ENCODE assay signal across 14 cellular contexts in the genomic region with DNA sequence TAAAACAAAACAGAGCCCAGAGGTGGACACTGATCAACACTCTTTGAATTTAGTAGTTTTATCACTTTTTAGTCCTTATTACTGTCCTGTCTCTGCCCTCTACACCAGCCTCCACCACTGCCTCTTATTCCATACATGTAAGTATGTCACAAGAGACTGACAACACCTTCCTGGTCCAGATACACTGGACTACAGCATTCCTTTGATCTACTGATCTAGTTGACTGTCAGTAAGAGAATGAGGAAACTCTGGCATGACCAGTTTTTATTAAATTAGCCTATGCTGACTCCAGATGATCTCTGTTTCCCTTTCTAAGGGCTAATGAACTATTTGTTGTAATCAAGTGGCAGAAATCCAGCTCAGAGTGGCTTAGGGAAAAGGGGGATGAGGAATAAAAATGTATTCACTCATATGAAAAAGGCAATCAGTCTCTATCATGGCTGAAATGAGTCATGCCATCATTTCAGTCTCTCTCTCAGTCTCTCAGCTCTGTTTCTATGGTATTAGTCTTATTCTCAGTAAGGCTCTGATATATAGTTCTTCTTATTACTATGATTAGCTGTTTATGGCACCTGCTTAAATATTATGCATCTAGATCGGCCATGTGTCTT. TPM values are rescaled to one million over a fixed set of nuclear protein-coding genes. Genes with fewer than 3 reads are reported as not detected.
DNase-seq lines count a peak whose midpoint lies in the region; ATAC-seq and TF ChIP-seq lines count a peak whose summit lies in the region.
"Had no signal": no experiment of that assay in that cellular context is flagged by ENCODE, and none has a peak within 500 bp of the region (broad histone marks: within the 10 kb centered on the region; RNA-seq: fewer than 3 reads in every experiment).

No MANE protein-coding gene starts in this region.

- intact Hi-C loops in lower lobe of right lung (cut with DNase I): no loop called here
- intact Hi-C loops in Calu3 (cut with micrococcal nuclease; ENCODE audit: unreplicated experiment): no loop called here
- intact Hi-C loops in Right ventricle myocardium superior (cut with DNase I): no loop called here

- DNase-seq in activated CD8-positive, alpha-beta memory T cell treated with anti-CD3 and anti-CD28 coated beads for 24 hours: peak; percentile 11
- DNase-seq in activated CD8-positive, alpha-beta memory T cell treated with anti-CD3 and anti-CD28 coated beads, Interleukin-2, amount 50 U/mL, for 4 hours: no peak
- DNase-seq in lower lobe of right lung (no peak), suprapubic skin (ENCODE audit: low spot score in 2 of 2) (no peak), Calu3 (no peak), Right ventricle myocardium superior (no peak)
- DNase-seq: aorta, KBM-7, NCI-H2029, NCI-H82, nephron progenitor cell had no signal

- H3K9me3 ChIP-seq in lower lobe of right lung (no peaks in the 10 kb centered on the region), suprapubic skin (no peaks in the 10 kb centered on the region)

- H3K36me3 ChIP-seq in lower lobe of right lung (no peaks in the 10 kb centered on the region), suprapubic skin (no peaks in the 10 kb centered on the region)
- H3K36me3 ChIP-seq: SJSA1 had no signal

- peaks cover 6% of the 10 kb centered on the region for H3K4me1 Mint-ChIP-seq in activated T-helper 17 cell treated with anti-CD3 and anti-CD28 coated beads, Interleukin-2, amount 50 U/mL, for 72 hours
- peaks cover 21% of the 10 kb centered on the region for H3K4me1 Mint-ChIP-seq in Calu3 (ENCODE audit: low read depth, unreplicated experiment)

- no peaks in the 10 kb centered on the region for H3K36me3 Mint-ChIP-seq in activated T-helper 17 cell treated with anti-CD3 and anti-CD28 coated beads, Interleukin-2, amount 50 U/mL, for 72 hours (ENCODE audit: low read depth)
- peaks cover 1% of the 10 kb centered on the region for H3K36me3 Mint-ChIP-seq in Calu3 (ENCODE audit: insufficient read depth, unreplicated experiment)

- TF ChIP-seq CTCF in lower lobe of right lung (IDR thresholded peaks at IDR 0.05): no peak
- no peak for TF ChIP-seq CTCF in suprapubic skin (IDR thresholded peaks at IDR 0.05)
- TF ChIP-seq CTCF in Calu3 (IDR thresholded peaks at IDR 0.05; ENCODE audit: unreplicated experiment): no peak

- ATAC-seq in activated T-helper 17 cell treated with anti-CD3 and anti-CD28 coated beads, Interleukin-2, amount 50 U/mL, for 72 hours (replicated peaks): peak; percentile 92
- ATAC-seq in lower lobe of right lung (no peak), GM21529 (IDR thresholded peaks at IDR 0.05; ENCODE audit: unreplicated experiment) (no peak), Right ventricle myocardium superior (ENCODE audit: poor library complexity) (no peak)

- CTCF ChIA-PET in Calu3 (lab: Charles Lee): interaction anchor here (0.5 to 1.2 kb wide), 6 partner anchors 8 to 160 kb away, joined by 3 to 6 read pairs (median 4); no protein-coding TSS in a partner anchor

- H3K4me3 ChIP-seq in lower lobe of right lung (no peak overlapping the region), suprapubic skin (no peak overlapping the region)
- H3K4me3 ChIP-seq: SJSA1 had no signal

- no peak overlapping the region for H3K4me3 Mint-ChIP-seq in activated T-helper 17 cell treated with anti-CD3 and anti-CD28 coated beads, Interleukin-2, amount 50 U/mL, for 72 hours
- H3K4me3 Mint-ChIP-seq in Calu3 (ENCODE audit: low read depth, unreplicated experiment): no peak overlapping the region
- H3K4me3 Mint-ChIP-seq: nephron progenitor cell had no signal

- H3K4me1 ChIP-seq in lower lobe of right lung (peaks cover 46% of the 10 kb centered on the region), suprapubic skin (peaks cover 52% of the 10 kb centered on the region)

- no peaks in the 10 kb centered on the region for H3K27me3 ChIP-seq in lower lobe of right lung (ENCODE audit: low read depth)
- H3K27me3 ChIP-seq in suprapubic skin: no peaks in the 10 kb centered on the region
- H3K27me3 ChIP-seq: SJSA1 had no signal

- no peak for TF ChIP-seq POLR2A in suprapubic skin (IDR thresholded peaks at IDR 0.05)

- WGBS in suprapubic skin: 66% methylated on average over 1 of the region's 1 CpG

- peak overlapping the region; percentile 43 for H3K27ac Mint-ChIP-seq in activated T-helper 17 cell treated with anti-CD3 and anti-CD28 coated beads, Interleukin-2, amount 50 U/mL, for 72 hours
- no peak overlapping the region for H3K27ac Mint-ChIP-seq in Calu3 (ENCODE audit: unreplicated experiment)
- H3K27ac Mint-ChIP-seq: nephron progenitor cell had no signal

- no peaks in the 10 kb centered on the region for H3K9me3 Mint-ChIP-seq in activated T-helper 17 cell treated with anti-CD3 and anti-CD28 coated beads, Interleukin-2, amount 50 U/mL, for 72 hours
- H3K9me3 Mint-ChIP-seq in Calu3 (ENCODE audit: low read depth, unreplicated experiment): no peaks in the 10 kb centered on the region
- H3K9me3 Mint-ChIP-seq: nephron progenitor cell had no signal

- BruUV-seq in Calu3 (replicated peaks; lab: Mats Ljungman, UMichigan): no TSS peak

- H3K27ac ChIP-seq in lower lobe of right lung: peak overlapping the region; percentile 13
- peak overlapping the region; percentile 54 for H3K27ac ChIP-seq in suprapubic skin
- H3K27ac ChIP-seq: SJSA1 had no signal

- TF ChIP-seq EP300 in suprapubic skin (IDR thresholded peaks at IDR 0.05): no peak

- peaks cover under 1% of the 10 kb centered on the region for H3K27me3 Mint-ChIP-seq in activated T-helper 17 cell treated with anti-CD3 and anti-CD28 coated beads, Interleukin-2, amount 50 U/mL, for 72 hours
- H3K27me3 Mint-ChIP-seq in Calu3 (ENCODE audit: unreplicated experiment): no peaks in the 10 kb centered on the region

RNA-seq across cellular contexts. Expression of a gene that starts 5.5 kb away (rescaled TPM):
- under 1 TPM; 0.06 to 0.64 TPM for total RNA-seq in activated T-helper 17 cell treated with anti-CD3 and anti-CD28 coated beads, Interleukin-2, amount 50 U/mL, for 72 hours
- 13.5 TPM for total RNA-seq in lower lobe of right lung
- total RNA-seq in suprapubic skin: 10 to 100 TPM; 45.4 to 75.3 (median 65.3) TPM
- 13.0 and 16.1 TPM in 2 replicates for total RNA-seq in Calu3 (2022)
- total RNA-seq in Right ventricle myocardium superior: 32.9 TPM

RNA-seq across cellular contexts. Expression of a gene that starts 35.6 kb away (rescaled TPM):
- 100 to 1,000 TPM; 167 to 175 TPM for total RNA-seq in activated T-helper 17 cell treated with anti-CD3 and anti-CD28 coated beads, Interleukin-2, amount 50 U/mL, for 72 hours
- total RNA-seq in lower lobe of right lung (198 TPM), suprapubic skin (100 to 1,000 TPM; 273 to 365 (median 320) TPM), Calu3 (2022) (350 and 377 TPM in 2 replicates), Right ventricle myocardium superior (191 TPM)
